Comparison of ENCODE assay signal across 22 cellular contexts in the genomic region with DNA sequence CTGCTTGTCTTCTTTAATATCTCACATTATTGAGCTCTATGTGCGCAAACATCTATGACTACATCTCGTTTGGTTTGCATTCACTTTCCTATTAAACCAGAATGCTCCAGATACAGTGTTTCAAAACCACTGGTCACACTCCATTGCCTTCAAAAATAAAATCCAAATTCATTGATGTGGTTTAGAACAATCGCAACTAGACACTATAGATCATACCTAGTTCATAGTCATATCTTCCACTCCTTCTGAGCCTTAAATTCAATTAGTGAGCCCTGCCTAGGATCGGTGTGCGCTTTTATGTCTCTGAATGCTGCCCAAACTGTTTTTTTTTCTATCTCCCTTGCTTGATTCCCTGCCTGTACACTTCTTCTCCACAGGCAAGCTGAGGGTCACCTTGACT.
"Had no signal": no experiment of that assay in that cellular context is flagged by ENCODE, and none has a peak within 500 bp of the region (broad histone marks: within the 10 kb centered on the region; RNA-seq: fewer than 3 reads in every experiment).

No MANE protein-coding gene starts in this region.

- H3K27ac Mint-ChIP-seq: dendritic cell treated with granulocyte-macrophage colony-stimulating factor and Interleukin-4, amounts not matched to agents 40 ng/mL and 50 ng/mL, for 4 days; endodermal cell; immature natural killer cell; memory B cell; mesothelial cell of epicardium; natural killer cell had no signal

- H3K36me3 ChIP-seq: left ventricle myocardium inferior, lower lobe of right lung, right atrium auricular region, sigmoid colon, stomach, thoracic aorta, transverse colon had no signal

- ATAC-seq: foreskin keratinocyte, left cardiac atrium, lower lobe of right lung, natural killer cell had no signal

- H3K4me3 Mint-ChIP-seq: dendritic cell treated with granulocyte-macrophage colony-stimulating factor and Interleukin-4, amounts not matched to agents 40 ng/mL and 50 ng/mL, for 4 days; endodermal cell; immature natural killer cell; memory B cell; mesothelial cell of epicardium; natural killer cell; neural crest cell had no signal

- H3K9me3 ChIP-seq: left ventricle myocardium inferior, lower lobe of right lung, right atrium auricular region, stomach, thoracic aorta, transverse colon had no signal

- H3K4me3 ChIP-seq: left ventricle myocardium inferior, lower lobe of right lung, right atrium auricular region, sigmoid colon, skin epidermis, stomach, thoracic aorta, transverse colon had no signal

- H3K4me1 ChIP-seq: lower lobe of right lung, sigmoid colon, stomach, transverse colon had no signal

- H3K27me3 Mint-ChIP-seq: dendritic cell treated with granulocyte-macrophage colony-stimulating factor and Interleukin-4, amounts not matched to agents 40 ng/mL and 50 ng/mL, for 4 days; memory B cell had no signal

- H3K36me3 Mint-ChIP-seq: immature natural killer cell, memory B cell, mesothelial cell of epicardium, natural killer cell had no signal

- H3K9me3 Mint-ChIP-seq: endodermal cell, mesothelial cell of epicardium, neural crest cell had no signal

- H3K27ac ChIP-seq: foreskin keratinocyte, left ventricle myocardium inferior, lower lobe of right lung, right atrium auricular region, sigmoid colon, skin epidermis, stomach, thoracic aorta, transverse colon had no signal

- H3K27me3 ChIP-seq: foreskin keratinocyte, right atrium auricular region, sigmoid colon, stomach, transverse colon had no signal

- DNase-seq: endodermal cell; erythroblast; immature natural killer cell; left cardiac atrium; left ventricle myocardium inferior; lower lobe of right lung; natural killer cell; posterior cingulate gyrus; sigmoid colon; stimulated activated CD4-positive, alpha-beta T cell treated with anti-CD3 and anti-CD28 coated beads, Interleukin-2, amount 100 ng/mL, for 24 hours; stimulated activated naive CD4-positive, alpha-beta T cell; stomach; substantia nigra; transverse colon had no signal

- H3K4me1 Mint-ChIP-seq: immature natural killer cell, memory B cell, mesothelial cell of epicardium, natural killer cell had no signal
